In genomic region chr12:57737467-57738141, GRCh38 we compare ENCODE assay signal across 9 cellular contexts. TPM values are rescaled to one million over a fixed set of nuclear protein-coding genes. Genes with fewer than 3 reads are reported as not detected.
DNase-seq lines count a peak whose midpoint lies in the region; TF ChIP-seq lines count a peak whose summit lies in the region.
"Had no signal": no experiment of that assay in that cellular context is flagged by ENCODE, and none has a peak within 500 bp of the region (broad histone marks: within the 10 kb centered on the region; RNA-seq: fewer than 3 reads in every experiment).

No MANE protein-coding gene starts in this region.

- H3K4me1 ChIP-seq in Peyer's patch (peaks cover 0 to 32% (median 20%) of the 10 kb centered on the region in 4 donors), fibroblast of lung (ENCODE audit: control insufficient read depth, extremely low read depth, insufficient read depth, low read length) (peaks cover 3% of the 10 kb centered on the region), parathyroid adenoma (peaks cover 14% of the 10 kb centered on the region), PC-9 (replicated peaks; ENCODE audit: insufficient read depth) (no peaks in the 10 kb centered on the region)

- H3K9ac ChIP-seq in fibroblast of lung (ENCODE audit: insufficient read depth, low read length) (peak overlapping the region; percentile 32), parathyroid adenoma (no peak overlapping the region)

- H3K27me3 ChIP-seq in Peyer's patch (peaks cover 0 to 50% of the 10 kb centered on the region in 2 donors), fibroblast of lung (ENCODE audit: control insufficient read depth, insufficient read depth, low read length) (peaks cover 79% of the 10 kb centered on the region), parathyroid adenoma (ENCODE audit: control insufficient read depth, insufficient read depth, low read length) (no peaks in the 10 kb centered on the region), PC-9 (ENCODE audit: insufficient read depth, low read depth) (peaks cover 14% of the 10 kb centered on the region)

- H3K4me3 ChIP-seq in Peyer's patch (peak overlapping the region in 3 of 4 donors; percentile 12 to 36 (median 34)), fibroblast of lung (replicated peaks in 1 of 4; ENCODE audit: control extremely low read depth in 1 of 4, insufficient read depth in 1 of 4, low read depth in 3 of 4, low read length in 4 of 4) (peak overlapping the region in 1 of 4 experiments; percentile 36), parathyroid adenoma (ENCODE audit: low read depth, low read length) (no peak overlapping the region), PC-9 (no peak overlapping the region)

- H3K9me2 ChIP-seq in PC-9 (ENCODE audit: insufficient read depth), result no peaks in the 10 kb centered on the region

- H3K36me3 ChIP-seq in Peyer's patch (peaks cover 0 to 6% (median 0%) of the 10 kb centered on the region in 3 donors), fibroblast of lung (ENCODE audit: control insufficient read depth, insufficient read depth, low read length) (no peaks in the 10 kb centered on the region), parathyroid adenoma (ENCODE audit: control insufficient read depth, insufficient read depth, low read length) (no peaks in the 10 kb centered on the region), PC-9 (ENCODE audit: low read depth) (no peaks in the 10 kb centered on the region)

- peak; percentile 12 for DNase-seq in COR-L47 (lab: John Stamatoyannopoulos, UW)
- peak in 1 of 3 donors; percentile 46 for DNase-seq in Peyer's patch
- DNase-seq in fibroblast of lung (ENCODE audit: low read depth in 2 of 2), result no peak
- DNase-seq in PC-9, result no peak
- DNase-seq in DMS114 treated with DMSO at 0.1 percent for 48 hours (lab: John Stamatoyannopoulos, UW; ENCODE audit: unreplicated experiment), result no peak
- DNase-seq in NCI-H1105 (lab: John Stamatoyannopoulos, UW), result no peak
- no peak for DNase-seq in stimulated activated CD4-positive, alpha-beta T cell treated with anti-CD3 and anti-CD28 coated beads, Interleukin-2, amount 100 ng/mL, for 48 hours
- DNase-seq: NCI-H524 treated with DMSO at 0.1 percent for 48 hours had no signal

- H3K27ac ChIP-seq in Peyer's patch (no peak overlapping the region), fibroblast of lung (ENCODE audit: insufficient read depth, low read length) (no peak overlapping the region), parathyroid adenoma (no peak overlapping the region), PC-9 (no peak overlapping the region)

- H3K4me2 ChIP-seq in fibroblast of lung (ENCODE audit: extremely low read depth, insufficient read depth, low read length) (peak overlapping the region; percentile 37), parathyroid adenoma (ENCODE audit: low read length) (peak overlapping the region; percentile 45), PC-9 (no peak overlapping the region)

- H3F3A ChIP-seq in PC-9 (ENCODE audit: insufficient read depth, low read depth), result peaks cover 5% of the 10 kb centered on the region; the same call in 1 of the 2 replicates

- POLR2A ChIA-PET in PC-9 (lab: Charles Lee; ENCODE audit: unreplicated experiment), result no interaction called here

- intact Hi-C loops in PC-9 (cut with micrococcal nuclease; ENCODE audit: unreplicated experiment), result no loop called here

- no peak for TF ChIP-seq CTCF in Peyer's patch (IDR thresholded peaks at IDR 0.05)
- peak; percentile 27 to 37 for TF ChIP-seq CTCF in fibroblast of lung (conservative IDR thresholded peaks at IDR 0.05 in 1 of 2, IDR thresholded peaks at IDR 0.05 in 1 of 2; ENCODE audit: low read depth in 1 of 2, low read length in 2 of 2)
- peak; percentile 30 for TF ChIP-seq CTCF in parathyroid adenoma (IDR thresholded peaks at IDR 0.05)
- TF ChIP-seq CTCF in PC-9 (conservative IDR thresholded peaks at IDR 0.05), result no peak

- CTCF ChIA-PET in PC-9 (lab: Charles Lee), result no interaction called here

- TF ChIP-seq POLR2A in Peyer's patch (IDR thresholded peaks at IDR 0.05), result no peak

- H3K79me2 ChIP-seq in fibroblast of lung (ENCODE audit: control insufficient read depth, insufficient read depth, low read length), result no peaks in the 10 kb centered on the region
- H3K79me2 ChIP-seq in parathyroid adenoma, result no peaks in the 10 kb centered on the region
- H3K79me2 ChIP-seq in PC-9 (ENCODE audit: low read depth), result no peaks in the 10 kb centered on the region

- H2AFZ ChIP-seq in fibroblast of lung (ENCODE audit: low read length) (no peak overlapping the region), parathyroid adenoma (peak overlapping the region; percentile 53), PC-9 (no peak overlapping the region)

- H3K9me3 ChIP-seq in Peyer's patch, result no peaks in the 10 kb centered on the region
- no peaks in the 10 kb centered on the region for H3K9me3 ChIP-seq in fibroblast of lung (ENCODE audit: control insufficient read depth, insufficient read depth, low read depth, low read length)
- H3K9me3 ChIP-seq in parathyroid adenoma (ENCODE audit: control insufficient read depth, low read length), result no peaks in the 10 kb centered on the region
- H3K9me3 ChIP-seq in PC-9 (ENCODE audit: insufficient read depth, low read depth), result no peaks in the 10 kb centered on the region

- no TSS peak for BruUV-seq in PC-9 (replicated peaks; lab: Mats Ljungman, UMichigan)

- no peaks in the 10 kb centered on the region for H4K20me1 ChIP-seq in fibroblast of lung (ENCODE audit: control insufficient read depth, extremely low read depth, insufficient read depth, low read length)
- H4K20me1 ChIP-seq in PC-9 (ENCODE audit: insufficient read depth), result no peaks in the 10 kb centered on the region

RNA-seq across cellular contexts. Expression of gene AGAP2, which starts 0.9 kb away (rescaled TPM):
- total RNA-seq in Peyer's patch (1 to 10 TPM; 2.5 to 9.1 (median 3.1) TPM), fibroblast of lung (under 0.01 and 0.17 TPM in 2 replicates), PC-9 (2021) (0.40 and 0.50 TPM in 2 replicates)
- 0.02 and 0.05 TPM in 2 replicates for polyA plus RNA-seq in fibroblast of lung
- polyA plus RNA-seq in fibroblast of lung (2012), result 0.08 and 0.20 TPM in 2 replicates
- polyA minus RNA-seq in fibroblast of lung (ENCODE audit: low replicate concordance), result 0.35 TPM in 1 of 2 replicates, not detected in the other

RNA-seq across cellular contexts. Expression of gene TSPAN31, which starts 7.2 kb away (rescaled TPM):
- total RNA-seq in Peyer's patch, result 10 to 100 TPM; 45.7 to 65.7 (median 55.6) TPM
- total RNA-seq in fibroblast of lung, result 55.7 and 99.6 TPM in 2 replicates
- 42.8 and 53.6 TPM in 2 replicates for polyA plus RNA-seq in fibroblast of lung
- polyA plus RNA-seq in fibroblast of lung (2012), result 31.3 and 34.5 TPM in 2 replicates
- polyA minus RNA-seq in fibroblast of lung (ENCODE audit: low replicate concordance), result 34.6 and 77.4 TPM in 2 replicates
- total RNA-seq in PC-9 (2021), result 18.2 and 22.5 TPM in 2 replicates

RNA-seq across cellular contexts. Expression of gene CDK4, which starts 14.5 kb away (rescaled TPM):
- total RNA-seq in Peyer's patch (10 to 100 TPM; 14.7 to 97.4 (median 28.8) TPM), fibroblast of lung (183 and 257 TPM in 2 replicates), PC-9 (2021) (156 and 194 TPM in 2 replicates)
- 233 and 324 TPM in 2 replicates for polyA plus RNA-seq in fibroblast of lung
- 130 and 187 TPM in 2 replicates for polyA plus RNA-seq in fibroblast of lung (2012)
- 210 and 282 TPM in 2 replicates for polyA minus RNA-seq in fibroblast of lung (ENCODE audit: low replicate concordance)

RNA-seq across cellular contexts. Expression of gene MARCHF9, which starts 17.3 kb away (rescaled TPM):
- total RNA-seq in Peyer's patch (10 to 100 TPM in 2 of 4 donors, 1 to 10 TPM in 2; 7.4 to 17.2 (median 10.6) TPM), fibroblast of lung (2.6 and 3.8 TPM in 2 replicates), PC-9 (2021) (18.9 and 21.2 TPM in 2 replicates)
- polyA plus RNA-seq in fibroblast of lung, result 4.8 and 5.6 TPM in 2 replicates
- 5.1 and 5.4 TPM in 2 replicates for polyA plus RNA-seq in fibroblast of lung (2012)
- 4.4 and 7.2 TPM in 2 replicates for polyA minus RNA-seq in fibroblast of lung (ENCODE audit: low replicate concordance)

RNA-seq across cellular contexts. Expression of gene CYP27B1, which starts 29.3 kb away (rescaled TPM):
- total RNA-seq in Peyer's patch (1 to 10 TPM in 1 of 4 donors, not detected in 3; 1.7 TPM), fibroblast of lung (under 0.01 and 0.17 TPM in 2 replicates), PC-9 (2021) (1.6 and 1.8 TPM in 2 replicates)
- polyA plus RNA-seq in fibroblast of lung, result 0.26 and 0.29 TPM in 2 replicates
- polyA plus RNA-seq in fibroblast of lung (2012), result 0.09 and 0.21 TPM in 2 replicates
- polyA minus RNA-seq in fibroblast of lung (ENCODE audit: low replicate concordance), result not detected in 2 replicates

Comparison
In these comparisons a context has a peak if more than half of its experiments do, and no peak if none do; other contexts are left out.
1. H3K4me3 ChIP-seq: peak in Peyer's patch (3 of 4); none in parathyroid adenoma (single experiment) and PC-9 (single experiment).
2. CTCF ChIP-seq: peak in fibroblast of lung (2 of 2) and parathyroid adenoma (single experiment); none in Peyer's patch (0 of 6) and PC-9 (single experiment).